16 cellular contexts compared by ENCODE assay signal in the genomic region with DNA sequence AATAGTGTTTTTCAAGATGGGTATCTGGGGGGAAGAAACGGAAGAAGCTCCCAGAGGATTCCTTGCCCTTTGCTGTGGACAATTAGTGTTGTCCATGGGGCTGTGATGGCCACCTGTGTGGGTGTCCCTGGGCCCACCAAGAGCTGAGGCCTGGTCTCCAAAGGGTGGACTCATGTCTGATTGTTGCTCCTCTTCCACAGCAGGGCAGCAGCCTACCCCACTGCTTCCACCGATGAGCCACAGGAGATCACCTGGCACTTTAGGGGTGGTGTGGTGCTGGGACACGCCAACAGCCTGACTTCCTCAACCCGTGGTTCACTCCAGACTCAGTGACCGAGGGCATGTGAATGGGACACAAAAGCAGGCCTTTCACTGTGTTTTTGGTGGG. TPM values are rescaled to one million over a fixed set of nuclear protein-coding genes. Genes with fewer than 3 reads are reported as not detected.
DNase-seq lines count a peak whose midpoint lies in the region; ATAC-seq and TF ChIP-seq lines count a peak whose summit lies in the region.
"Had no signal": no experiment of that assay in that cellular context is flagged by ENCODE, and none has a peak within 500 bp of the region (broad histone marks: within the 10 kb centered on the region; RNA-seq: fewer than 3 reads in every experiment).

No MANE protein-coding gene starts in this region.

- TF ChIP-seq EP300 in sigmoid colon (IDR thresholded peaks at IDR 0.05): no peak
- TF ChIP-seq EP300 in transverse colon (IDR thresholded peaks at IDR 0.05; ENCODE audit: low read depth): no peak

- H3K27me3 ChIP-seq in ascending aorta (no peaks in the 10 kb centered on the region), sigmoid colon (no peaks in the 10 kb centered on the region), transverse colon (no peaks in the 10 kb centered on the region)

- DNase-seq in ascending aorta (ENCODE audit: low spot score in 2 of 2) (no peak), left colon (no peak), sigmoid colon (no peak), transverse colon (no peak), superior temporal gyrus (ENCODE audit: extremely low spot score) (no peak), GM03348 (ENCODE audit: low spot score) (no peak)
- DNase-seq: CD4-positive, CD25-positive, alpha-beta regulatory T cell; DMS53; NCI-H2029; NCI-H2171 treated with DMSO at 0.1 percent for 48 hours; NCI-H446 treated with DMSO at 0.1 percent for 48 hours; RPMI8226; SIG-M5 had no signal

- ATAC-seq in left colon (peak; percentile 12), HG03025 (IDR thresholded peaks at IDR 0.05; ENCODE audit: low FRiP score, unreplicated experiment) (no peak)
- ATAC-seq: HCT116 had no signal

- H3K9me3 ChIP-seq in ascending aorta (no peaks in the 10 kb centered on the region), sigmoid colon (no peaks in the 10 kb centered on the region), transverse colon (no peaks in the 10 kb centered on the region)

- 87 to 94% methylated on average over 5 of the region's 5 CpGs for WGBS in sigmoid colon, 2 donors
- WGBS in transverse colon (ENCODE audit: low coverage in 1 of 2), 2 donors: 69 to 88% methylated on average over 2 to 5 of the region's 5 CpGs

- in situ Hi-C loops in transverse colon (cut with MboI; ENCODE audit: low pct_ligation_motif_present in 1 of 4, low pct_unique_long_range_greater_than_20kb in 1 of 4, low sequenced_read_pairs in 3 of 4): no loop called here

- H3K4me3 ChIP-seq in ascending aorta: no peak overlapping the region
- H3K4me3 ChIP-seq in sigmoid colon: no peak overlapping the region
- no peak overlapping the region for H3K4me3 ChIP-seq in transverse colon

- H3K36me3 ChIP-seq in ascending aorta (peaks cover 0 to 4% of the 10 kb centered on the region in 2 donors), sigmoid colon (peaks cover 0 to 21% (median 3%) of the 10 kb centered on the region in 4 donors), transverse colon (peaks cover 0 to 18% (median 5%) of the 10 kb centered on the region in 4 donors)

- H3K27ac ChIP-seq in ascending aorta: peak overlapping the region; percentile 33 to 59
- H3K27ac ChIP-seq in sigmoid colon: peak overlapping the region in 3 of 4 donors; percentile 48 to 60 (median 53)
- H3K27ac ChIP-seq in transverse colon: peak overlapping the region in 3 of 4 donors; percentile 22 to 37 (median 30)
- H3K27ac ChIP-seq: HL-60 had no signal

- H3K4me1 ChIP-seq in ascending aorta: peaks cover 5 to 27% of the 10 kb centered on the region in 2 donors
- H3K4me1 ChIP-seq in sigmoid colon: peaks cover 0 to 48% (median 24%) of the 10 kb centered on the region in 4 donors
- H3K4me1 ChIP-seq in transverse colon: peaks cover 0 to 5% (median 0%) of the 10 kb centered on the region in 4 donors

- TF ChIP-seq CTCF in ascending aorta (IDR thresholded peaks at IDR 0.05): no peak
- TF ChIP-seq CTCF in sigmoid colon (IDR thresholded peaks at IDR 0.05): no peak
- no peak for TF ChIP-seq CTCF in transverse colon (IDR thresholded peaks at IDR 0.05)

- intact Hi-C loops in ascending aorta (cut with DNase I) (no loop called here), left colon (cut with DNase I, micrococcal nuclease) (no loop called here), sigmoid colon (cut with DNase I) (no loop called here), transverse colon (cut with DNase I; ENCODE audit: low total_unique reads) (no loop called here)

- TF ChIP-seq POLR2A in sigmoid colon (IDR thresholded peaks at IDR 0.05) (no peak), transverse colon (IDR thresholded peaks at IDR 0.05) (no peak)

RNA-seq across cellular contexts. Expression of a gene that starts 25.1 kb away (rescaled TPM):
- total RNA-seq in ascending aorta (0.11 TPM), left colon (under 1 TPM; 0.40 to 0.67 TPM), sigmoid colon (1 to 10 TPM in 2 of 4 donors, under 1 TPM in 2; 0.66 to 3.5 (median 1.9) TPM), transverse colon (1 to 10 TPM in 1 of 4 donors, under 1 TPM in 2, not detected in 1; 0.27 to 1.1 (median 0.32) TPM)
- under 1 TPM in 2 of 3 donors, not detected in 1; under 0.01 to 0.71 TPM for polyA plus RNA-seq in sigmoid colon
- total RNA-seq: CD4-positive, CD25-positive, alpha-beta regulatory T cell had no signal

RNA-seq across cellular contexts. Expression of a gene that starts 48.6 kb away (rescaled TPM):
- 50.8 TPM for total RNA-seq in ascending aorta
- total RNA-seq in left colon: 10 to 100 TPM; 21.3 to 26.4 TPM
- total RNA-seq in sigmoid colon: 10 to 100 TPM; 16.6 to 39.6 (median 27.7) TPM
- 10 to 100 TPM; 30.6 to 35.9 (median 35.4) TPM for polyA plus RNA-seq in sigmoid colon
- 10 to 100 TPM in 3 of 4 donors, 1 to 10 TPM in 1; 5.2 to 43.3 (median 27.3) TPM for total RNA-seq in transverse colon
